1 cellular context compared by ENCODE assay signal in genomic region chr7:31114593-31115343, GRCh38.
A peak's percentile ranks its signal among the peaks of the same experiment; 100 is the strongest.
TF ChIP-seq lines count a peak whose summit lies in the region.

No MANE protein-coding gene starts in this region.

TF ChIP-seq in GM23338, 12 proteins besides CTCF, POLR2A, EP300 and RAD21 (continued from another document):
- TF ChIP-seq REST (IDR thresholded peaks at IDR 0.05; ENCODE audit: unreplicated experiment) = peak; percentile 98
